ENCODE assay signal across 6 cellular contexts in the genomic region with DNA sequence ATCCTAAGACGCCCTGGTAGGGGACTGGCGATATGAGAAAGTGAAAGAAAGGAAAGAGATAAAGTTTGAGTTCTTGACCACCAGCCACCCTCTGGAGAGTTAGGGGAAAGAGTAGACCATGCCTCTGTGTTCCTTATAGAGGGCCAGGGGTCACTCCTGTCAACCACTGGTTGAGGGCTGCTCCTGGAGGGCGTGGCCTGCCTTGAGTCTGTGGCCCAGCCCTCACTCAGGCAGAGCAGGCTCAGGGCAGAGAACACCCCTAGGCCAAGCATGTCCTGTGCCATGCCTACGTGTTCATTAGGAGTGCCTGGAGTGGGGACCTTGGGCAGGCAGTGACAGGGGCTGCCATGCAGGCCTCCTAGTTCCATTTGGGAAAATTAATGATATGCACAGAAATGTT.
"Had no signal": no experiment of that assay in that cellular context is flagged by ENCODE, and none has a peak within 500 bp of the region (broad histone marks: within the 10 kb centered on the region; RNA-seq: fewer than 3 reads in every experiment).

No MANE protein-coding gene starts in this region.

- DNase-seq: GOT3, H7, HCEC 1CT, IMR-90, KG1 had no signal

- H3K4me3 ChIP-seq: K562 had no signal

- ATAC-seq: K562 had no signal
